8 cellular contexts compared by ENCODE assay signal in the genomic region with DNA sequence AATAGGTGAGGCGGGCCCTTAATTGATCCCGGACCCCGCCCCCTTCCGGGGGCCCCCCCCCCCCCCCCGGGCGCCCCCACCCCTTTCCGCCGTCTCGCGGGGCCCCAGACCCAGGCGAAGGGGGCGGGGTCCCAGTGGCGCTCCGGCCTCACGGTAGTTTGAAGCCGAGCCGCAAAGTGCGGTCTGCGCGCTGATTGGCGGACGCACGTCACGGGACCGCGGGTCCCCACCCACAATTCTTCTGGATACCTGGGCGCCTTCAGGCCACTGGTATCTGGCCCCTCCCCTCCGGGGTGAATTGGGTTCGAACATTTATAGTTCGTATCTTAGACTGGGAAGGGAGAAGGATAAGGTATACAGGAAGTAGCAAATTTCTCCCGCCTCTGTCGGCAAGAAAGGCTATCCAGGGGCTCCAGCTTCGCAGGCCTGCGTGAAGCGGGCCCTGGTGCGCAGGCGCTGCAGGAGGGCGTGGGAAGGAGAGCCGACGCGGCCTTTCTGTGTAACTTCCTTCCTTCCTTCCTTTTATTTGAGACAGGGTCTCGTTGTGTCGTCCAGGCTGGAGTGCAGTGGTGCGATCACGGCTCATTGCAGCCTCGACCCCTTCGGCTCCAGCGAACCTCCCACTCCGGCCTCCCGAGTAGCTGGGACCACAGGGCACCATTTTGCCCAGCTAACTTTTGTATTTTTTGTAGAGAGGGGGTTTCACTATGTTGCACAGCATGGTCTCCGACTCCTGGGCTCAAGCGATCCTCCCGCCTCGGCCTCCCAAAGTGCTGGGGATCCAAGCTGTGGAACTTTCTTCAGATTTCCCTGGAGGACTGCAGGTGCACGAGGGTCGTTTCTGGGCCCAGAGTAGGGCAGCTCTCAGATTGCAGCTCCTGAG. TPM values are rescaled to one million over a fixed set of nuclear protein-coding genes. Genes with fewer than 3 reads are reported as not detected.
A peak's percentile ranks its signal among the peaks of the same experiment; 100 is the strongest.
DNase-seq lines count a peak whose midpoint lies in the region; ATAC-seq, FAIRE-seq and TF ChIP-seq lines count a peak whose summit lies in the region.

No MANE protein-coding gene starts in this region.

- WGBS in pancreas, 2 donors = 2% methylated on average over 44 to 49 of the region's 56 CpGs

- H3K4me1 Mint-ChIP-seq in activated naive CD8-positive, alpha-beta T cell treated with anti-CD3 and anti-CD28 coated beads, Interleukin-2, amount 10 ng/mL, durations not matched to agents 7 days and 5 days = peaks cover 35% of the 10 kb centered on the region

- no peak for TF ChIP-seq CTCF in GM12864 (IDR thresholded peaks at IDR 0.05; ENCODE audit: low read depth, low read length, missing control alignments)
- TF ChIP-seq CTCF in pancreas (IDR thresholded peaks at IDR 0.05) = no peak
- TF ChIP-seq CTCF in tibial artery (IDR thresholded peaks at IDR 0.05) = no peak

- intact Hi-C loops in Right ventricle myocardium superior (cut with DNase I) = loop anchor here (2.0 to 5.0 kb wide), 2 partner anchors 31 to 37 kb away; a partner anchor contains a TSS
- intact Hi-C loops in pancreas (cut with DNase I) = no loop called here
- intact Hi-C loops in tibial artery (cut with DNase I; ENCODE audit: low total_unique reads) = loop anchor here (2.0 kb wide), 2 partner anchors 37 kb away; a partner anchor contains a TSS

- H3K9me3 ChIP-seq in pancreas (no peaks in the 10 kb centered on the region), tibial artery (no peaks in the 10 kb centered on the region)

- peaks cover 24% of the 10 kb centered on the region for H3K36me3 Mint-ChIP-seq in activated naive CD8-positive, alpha-beta T cell treated with anti-CD3 and anti-CD28 coated beads, Interleukin-2, amount 10 ng/mL, durations not matched to agents 7 days and 5 days

- DNase-seq in GM12864 (ENCODE audit: low read depth) (peak; percentile 91), NCI-H1105 treated with DMSO at 0.1 percent for 48 hours (lab: John Stamatoyannopoulos, UW) (peak; percentile 97), SKM-1 treated with dmso at 0.1 percent for 144 hours (lab: John Stamatoyannopoulos, UW; ENCODE audit: unreplicated experiment) (peak; percentile 96), Right ventricle myocardium superior (peak; percentile 98), pancreas (peak; percentile 97 to 99 (median 98)), tibial artery (peak; percentile 91 to 95)
- peak; percentile 99 for DNase-seq in activated naive CD8-positive, alpha-beta T cell treated with anti-CD3 and anti-CD28 coated beads, Interleukin-2, amount 10 ng/mL, durations not matched to agents 7 days and 5 days

- peaks cover 8% of the 10 kb centered on the region for H3K27me3 Mint-ChIP-seq in activated naive CD8-positive, alpha-beta T cell treated with anti-CD3 and anti-CD28 coated beads, Interleukin-2, amount 10 ng/mL, durations not matched to agents 7 days and 5 days

- H3K9me3 Mint-ChIP-seq in activated naive CD8-positive, alpha-beta T cell treated with anti-CD3 and anti-CD28 coated beads, Interleukin-2, amount 10 ng/mL, durations not matched to agents 7 days and 5 days = no peaks in the 10 kb centered on the region

- peak overlapping the region; percentile 100 for H3K27ac Mint-ChIP-seq in activated naive CD8-positive, alpha-beta T cell treated with anti-CD3 and anti-CD28 coated beads, Interleukin-2, amount 10 ng/mL, durations not matched to agents 7 days and 5 days

- ATAC-seq in HG02678 (IDR thresholded peaks at IDR 0.05; ENCODE audit: unreplicated experiment) (peak; percentile 82), Right ventricle myocardium superior (ENCODE audit: poor library complexity) (peak; percentile 97), pancreas (peak; percentile 93 to 97 (median 93))
- ATAC-seq in activated naive CD8-positive, alpha-beta T cell treated with anti-CD3 and anti-CD28 coated beads, Interleukin-2, amount 10 ng/mL, durations not matched to agents 7 days and 5 days (ENCODE audit: low read depth) = peak; percentile 86

- H3K4me3 ChIP-seq in GM12864 (ENCODE audit: low read depth, low read length) (peak overlapping the region; percentile 70), pancreas (peak overlapping the region; percentile 38 to 79 (median 62)), tibial artery (peak overlapping the region; percentile 68 to 76)

- H3K27ac ChIP-seq in pancreas = peak overlapping the region; percentile 83 to 96 (median 93)
- H3K27ac ChIP-seq in tibial artery = peak overlapping the region; percentile 82 to 85

- H3K4me1 ChIP-seq in pancreas = peaks cover 0 to 35% (median 21%) of the 10 kb centered on the region in 3 donors
- peaks cover 0 to 24% (median 10%) of the 10 kb centered on the region in 4 donors for H3K4me1 ChIP-seq in tibial artery

- H3K27me3 ChIP-seq in pancreas (no peaks in the 10 kb centered on the region), tibial artery (no peaks in the 10 kb centered on the region)

- POLR2A ChIA-PET in activated naive CD8-positive, alpha-beta T cell treated with anti-CD3 and anti-CD28 coated beads, Interleukin-2, amount 10 ng/mL, durations not matched to agents 7 days and 5 days (lab: Charles Lee) = interaction anchor here (0.7 to 6.6 kb wide), 10 partner anchors 9 to 165 kb away, joined by 3 to 78 read pairs (median 5); a partner anchor contains a TSS

- H3K4me3 Mint-ChIP-seq in activated naive CD8-positive, alpha-beta T cell treated with anti-CD3 and anti-CD28 coated beads, Interleukin-2, amount 10 ng/mL, durations not matched to agents 7 days and 5 days = peak overlapping the region; percentile 99

- no peak for FAIRE-seq in pancreas (lab: Jason Lieb, UNC)

- peaks cover 0 to 2% (median 0%) of the 10 kb centered on the region in 3 donors for H3K36me3 ChIP-seq in pancreas
- peaks cover 0 to 1% (median 0%) of the 10 kb centered on the region in 3 donors for H3K36me3 ChIP-seq in tibial artery

RNA-seq across cellular contexts. Expression of a gene that starts 0.6 kb away (rescaled TPM):
- 100 to 1,000 TPM; 363 to 369 TPM for total RNA-seq in activated naive CD8-positive, alpha-beta T cell treated with anti-CD3 and anti-CD28 coated beads, Interleukin-2, amount 10 ng/mL, durations not matched to agents 7 days and 5 days
- total RNA-seq in Right ventricle myocardium superior = 54.5 TPM
- 100 to 1,000 TPM in 2 of 6 donors, 10 to 100 TPM in 4; 60.1 to 128 (median 98.1) TPM for total RNA-seq in pancreas
- 100 to 1,000 TPM in 1 of 2 donors, 10 to 100 TPM in 1; 89.9 to 140 TPM for polyA plus RNA-seq in pancreas

RNA-seq across cellular contexts. Expression of a gene that starts 36.0 kb away (rescaled TPM):
- 10 to 100 TPM; 53.5 to 62.9 TPM for total RNA-seq in activated naive CD8-positive, alpha-beta T cell treated with anti-CD3 and anti-CD28 coated beads, Interleukin-2, amount 10 ng/mL, durations not matched to agents 7 days and 5 days
- 29.1 TPM for total RNA-seq in Right ventricle myocardium superior
- 10 to 100 TPM; 19.6 to 31.7 (median 22.8) TPM for total RNA-seq in pancreas
- 10 to 100 TPM in 1 of 2 donors, 1 to 10 TPM in 1; 7.4 to 12.4 TPM for polyA plus RNA-seq in pancreas

Comparison
In these comparisons a context has a peak if more than half of its experiments do, and no peak if none do; other contexts are left out.
1. Peak in every context shown above with its lines: DNase-seq, ATAC-seq, H3K4me3 ChIP-seq and H3K27ac ChIP-seq.
2. intact Hi-C loops: an anchor here in Right ventricle myocardium superior (2.0 to 5.0 kb wide) and tibial artery (2.0 kb wide); none called in pancreas.